ENCODE assay signal across 1 cellular context in the genomic region with DNA sequence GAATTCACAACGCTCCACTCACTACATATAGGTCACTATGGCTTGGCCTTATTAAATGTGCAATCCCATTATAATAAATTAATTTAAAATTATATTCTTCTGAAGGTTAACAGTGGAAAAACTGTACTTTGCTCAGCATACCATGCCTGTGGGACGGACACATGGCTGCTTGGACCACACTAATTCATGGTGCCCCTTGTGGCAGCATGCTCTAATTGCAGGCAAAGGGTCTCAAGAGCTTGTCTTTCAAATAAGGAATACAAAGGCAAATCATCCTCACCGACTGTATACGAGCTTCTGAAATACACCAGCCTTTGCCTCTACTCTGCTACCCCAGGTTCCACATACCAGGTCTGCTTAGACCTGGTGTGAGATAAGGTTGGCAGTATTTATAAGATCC.
TF ChIP-seq lines count a peak whose summit lies in the region.

No MANE protein-coding gene starts in this region.

TF ChIP-seq in GM12878, 131 proteins besides CTCF, POLR2A, EP300 and RAD21 (continued from another document):
- TF ChIP-seq, protein P1, sequence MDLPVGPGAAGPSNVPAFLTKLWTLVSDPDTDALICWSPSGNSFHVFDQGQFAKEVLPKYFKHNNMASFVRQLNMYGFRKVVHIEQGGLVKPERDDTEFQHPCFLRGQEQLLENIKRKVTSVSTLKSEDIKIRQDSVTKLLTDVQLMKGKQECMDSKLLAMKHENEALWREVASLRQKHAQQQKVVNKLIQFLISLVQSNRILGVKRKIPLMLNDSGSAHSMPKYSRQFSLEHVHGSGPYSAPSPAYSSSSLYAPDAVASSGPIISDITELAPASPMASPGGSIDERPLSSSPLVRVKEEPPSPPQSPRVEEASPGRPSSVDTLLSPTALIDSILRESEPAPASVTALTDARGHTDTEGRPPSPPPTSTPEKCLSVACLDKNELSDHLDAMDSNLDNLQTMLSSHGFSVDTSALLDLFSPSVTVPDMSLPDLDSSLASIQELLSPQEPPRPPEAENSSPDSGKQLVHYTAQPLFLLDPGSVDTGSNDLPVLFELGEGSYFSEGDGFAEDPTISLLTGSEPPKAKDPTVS (IDR thresholded peaks at IDR 0.05; ENCODE audit: low read depth, low read length), result no peak
- no peak for TF ChIP-seq CREM (IDR thresholded peaks at IDR 0.05; ENCODE audit: low read depth)
- no peak for TF ChIP-seq SIX5 (IDR thresholded peaks at IDR 0.05; ENCODE audit: low read depth, low read length, severe bottlenecking)
- TF ChIP-seq CBX5 (IDR thresholded peaks at IDR 0.05; ENCODE audit: low read depth), result no peak
- no peak for TF ChIP-seq SMAD1 (IDR thresholded peaks at IDR 0.05; ENCODE audit: low read depth, partially characterized antibody)
- TF ChIP-seq POLR2AphosphoS2 (IDR thresholded peaks at IDR 0.05; ENCODE audit: low read depth, low read length), result no peak
- no peak for TF ChIP-seq RFX5 (IDR thresholded peaks at IDR 0.05; ENCODE audit: low read depth, low read length)
- TF ChIP-seq, protein P2, sequence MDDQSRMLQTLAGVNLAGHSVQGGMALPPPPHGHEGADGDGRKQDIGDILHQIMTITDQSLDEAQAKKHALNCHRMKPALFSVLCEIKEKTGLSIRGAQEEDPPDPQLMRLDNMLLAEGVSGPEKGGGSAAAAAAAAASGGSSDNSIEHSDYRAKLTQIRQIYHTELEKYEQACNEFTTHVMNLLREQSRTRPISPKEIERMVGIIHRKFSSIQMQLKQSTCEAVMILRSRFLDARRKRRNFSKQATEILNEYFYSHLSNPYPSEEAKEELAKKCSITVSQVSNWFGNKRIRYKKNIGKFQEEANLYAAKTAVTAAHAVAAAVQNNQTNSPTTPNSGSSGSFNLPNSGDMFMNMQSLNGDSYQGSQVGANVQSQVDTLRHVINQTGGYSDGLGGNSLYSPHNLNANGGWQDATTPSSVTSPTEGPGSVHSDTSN (IDR thresholded peaks at IDR 0.05; ENCODE audit: insufficient replicate concordance, low read depth, low read length), result no peak
- TF ChIP-seq, protein P3, sequence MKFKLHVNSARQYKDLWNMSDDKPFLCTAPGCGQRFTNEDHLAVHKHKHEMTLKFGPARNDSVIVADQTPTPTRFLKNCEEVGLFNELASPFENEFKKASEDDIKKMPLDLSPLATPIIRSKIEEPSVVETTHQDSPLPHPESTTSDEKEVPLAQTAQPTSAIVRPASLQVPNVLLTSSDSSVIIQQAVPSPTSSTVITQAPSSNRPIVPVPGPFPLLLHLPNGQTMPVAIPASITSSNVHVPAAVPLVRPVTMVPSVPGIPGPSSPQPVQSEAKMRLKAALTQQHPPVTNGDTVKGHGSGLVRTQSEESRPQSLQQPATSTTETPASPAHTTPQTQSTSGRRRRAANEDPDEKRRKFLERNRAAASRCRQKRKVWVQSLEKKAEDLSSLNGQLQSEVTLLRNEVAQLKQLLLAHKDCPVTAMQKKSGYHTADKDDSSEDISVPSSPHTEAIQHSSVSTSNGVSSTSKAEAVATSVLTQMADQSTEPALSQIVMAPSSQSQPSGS (IDR thresholded peaks at IDR 0.05; ENCODE audit: low read length), result no peak
- TF ChIP-seq CBFB (IDR thresholded peaks at IDR 0.05; ENCODE audit: low read depth), result no peak
- TF ChIP-seq STAT1 (conservative IDR thresholded peaks at IDR 0.05), result no peak
